Comparison of ENCODE assay signal across 8 cellular contexts in the genomic region with DNA sequence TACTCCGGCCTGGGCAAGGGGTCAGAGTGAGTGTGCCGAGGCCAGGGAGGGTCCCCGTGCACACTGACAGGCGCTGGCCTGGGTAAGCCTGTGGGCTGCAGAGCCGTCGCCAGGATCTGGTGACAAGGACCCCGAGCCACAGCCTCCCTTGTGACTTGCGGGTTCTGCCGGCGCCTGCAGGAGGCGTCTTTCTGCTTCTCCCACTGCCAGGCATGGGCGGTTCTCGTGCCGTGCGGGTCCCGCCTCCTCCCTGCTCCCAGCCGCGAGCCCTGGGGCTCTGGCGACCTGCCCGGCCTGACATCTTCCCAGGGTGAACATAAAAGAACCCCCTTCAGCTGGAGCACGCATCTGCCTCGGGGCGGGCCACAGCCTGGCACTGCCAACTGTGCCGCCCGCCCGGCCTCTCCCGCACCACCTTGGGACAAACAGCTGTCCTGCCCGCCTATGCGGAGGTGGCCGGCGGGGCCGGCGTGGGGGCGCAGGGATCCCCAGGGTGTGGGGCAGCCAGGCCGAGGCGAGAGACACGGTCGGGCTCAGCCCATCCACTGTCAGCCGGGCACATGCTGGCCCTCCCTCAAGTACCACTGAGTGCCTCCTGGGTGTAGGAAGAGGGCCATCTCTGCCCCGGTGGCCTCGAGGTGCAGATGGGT. TPM values are rescaled to one million over a fixed set of nuclear protein-coding genes. Genes with fewer than 3 reads are reported as not detected.
DNase-seq lines count a peak whose midpoint lies in the region; ATAC-seq and TF ChIP-seq lines count a peak whose summit lies in the region.

No MANE protein-coding gene starts in this region.

- peaks cover 36% of the 10 kb centered on the region for H3K4me1 Mint-ChIP-seq in osteocyte (ENCODE audit: unreplicated experiment)

- no peaks in the 10 kb centered on the region for H3K9me3 Mint-ChIP-seq in osteocyte (ENCODE audit: unreplicated experiment)

- H3K4me3 ChIP-seq in LNCaP clone FGC (ENCODE audit: low read depth, low read length) (no peak overlapping the region), PC-9 (peak overlapping the region; percentile 9; the same call in 1 of the 2 replicates), fibroblast of the aortic adventitia (ENCODE audit: low read depth, low read length) (no peak overlapping the region)

- peak; percentile 99 for DNase-seq in DMS 273 (lab: John Stamatoyannopoulos, UW; ENCODE audit: unreplicated experiment)
- no peak for DNase-seq in LNCaP clone FGC (ENCODE audit: low read depth)
- peak; percentile 75 to 92 for DNase-seq in PC-9
- DNase-seq in activated effector memory CD4-positive, alpha-beta T cell treated with Interleukin-2 at 50 U/mL for 16 hours = peak; percentile 54
- DNase-seq in fibroblast of the aortic adventitia (ENCODE audit: low read depth) = peak; percentile 59
- peak; percentile 98 for DNase-seq in osteocyte (ENCODE audit: extremely low spot score, unreplicated experiment)

- H3K27me3 ChIP-seq in PC-9 (ENCODE audit: insufficient read depth, low read depth) = peaks cover 11% of the 10 kb centered on the region; the same call in 1 of the 2 replicates

- ATAC-seq in GM21737 (IDR thresholded peaks at IDR 0.05; ENCODE audit: unreplicated experiment) (no peak), HG03196 (IDR thresholded peaks at IDR 0.05; ENCODE audit: unreplicated experiment) (no peak)

- CTCF ChIA-PET in PC-9 (lab: Charles Lee) = no interaction called here

- H3K27ac Mint-ChIP-seq in osteocyte (ENCODE audit: unreplicated experiment) = peak overlapping the region; percentile 50

- POLR2A ChIA-PET in PC-9 (lab: Charles Lee; ENCODE audit: unreplicated experiment) = interaction anchor here (0.6 kb wide), 1 partner anchor 89 kb away, joined by 3 read pairs; no protein-coding TSS in a partner anchor

- TF ChIP-seq CTCF in LNCaP clone FGC (IDR thresholded peaks at IDR 0.05; ENCODE audit: control insufficient read depth, extremely low read depth, insufficient read depth) = peak; percentile 40
- TF ChIP-seq CTCF in PC-9 (conservative IDR thresholded peaks at IDR 0.05) = peak; percentile 69
- peak; percentile 63 for TF ChIP-seq CTCF in fibroblast of the aortic adventitia (IDR thresholded peaks at IDR 0.05; ENCODE audit: insufficient read depth, low read length)
- TF ChIP-seq CTCF in osteocyte (IDR thresholded peaks at IDR 0.05) = peak; percentile 80

- peaks cover 24% of the 10 kb centered on the region for H4K20me1 ChIP-seq in PC-9 (ENCODE audit: insufficient read depth)

- no TSS peak for BruUV-seq in PC-9 (replicated peaks; lab: Mats Ljungman, UMichigan)

- H3K4me3 Mint-ChIP-seq in osteocyte (ENCODE audit: unreplicated experiment) = peak overlapping the region; percentile 52

- H3K36me3 ChIP-seq in PC-9 (ENCODE audit: low read depth) = no peaks in the 10 kb centered on the region

- peaks cover 15% of the 10 kb centered on the region; the same call in 1 of the 2 replicates for H3K4me1 ChIP-seq in PC-9 (replicated peaks; ENCODE audit: insufficient read depth)

- no peaks in the 10 kb centered on the region for H3K9me2 ChIP-seq in PC-9 (ENCODE audit: insufficient read depth)

- H3K27ac ChIP-seq in PC-9 = no peak overlapping the region

- H3K4me2 ChIP-seq in PC-9 = peak overlapping the region; percentile 66

- intact Hi-C loops in PC-9 (cut with micrococcal nuclease; ENCODE audit: unreplicated experiment) = loop anchor here (5.0 kb wide), 1 partner anchor 74 kb away; a partner anchor contains a TSS

- H3F3A ChIP-seq in PC-9 (ENCODE audit: insufficient read depth, low read depth) = peaks cover 42% of the 10 kb centered on the region; the same call in 1 of the 2 replicates

- no peaks in the 10 kb centered on the region for H3K36me3 Mint-ChIP-seq in osteocyte (ENCODE audit: unreplicated experiment)

- no peak overlapping the region for H2AFZ ChIP-seq in PC-9

- no peaks in the 10 kb centered on the region for H3K79me2 ChIP-seq in PC-9 (ENCODE audit: low read depth)

- H3K9me3 ChIP-seq in PC-9 (ENCODE audit: insufficient read depth, low read depth) = no peaks in the 10 kb centered on the region

- H3K27me3 Mint-ChIP-seq in osteocyte (ENCODE audit: unreplicated experiment) = peaks cover 4% of the 10 kb centered on the region

RNA-seq across cellular contexts. Expression of a gene that starts 1.5 kb away (rescaled TPM):
- 1.5 and 2.0 TPM in 2 replicates for total RNA-seq in PC-9 (2021)
- total RNA-seq in fibroblast of the aortic adventitia (ENCODE audit: low replicate concordance) = 0.08 and 0.63 TPM in 2 replicates
- total RNA-seq in osteocyte = 27.2 and 28.3 TPM in 2 replicates

RNA-seq across cellular contexts. Expression of a gene that starts 15.8 kb away (rescaled TPM):
- total RNA-seq in PC-9 (2021) (772 and 823 TPM in 2 replicates), fibroblast of the aortic adventitia (ENCODE audit: low replicate concordance) (151 and 239 TPM in 2 replicates), osteocyte (816 and 859 TPM in 2 replicates)

RNA-seq across cellular contexts. Expression of a gene that starts 44.4 kb away (rescaled TPM):
- total RNA-seq in PC-9 (2021) (0.39 and 0.88 TPM in 2 replicates), fibroblast of the aortic adventitia (ENCODE audit: low replicate concordance) (not detected in 2 replicates), osteocyte (not detected in 2 replicates)

RNA-seq across cellular contexts. Expression of a gene that starts 45.1 kb away (rescaled TPM):
- total RNA-seq in PC-9 (2021) = 46.4 and 57.1 TPM in 2 replicates
- total RNA-seq in fibroblast of the aortic adventitia (ENCODE audit: low replicate concordance) = 13.5 and 22.0 TPM in 2 replicates
- 44.6 and 47.6 TPM in 2 replicates for total RNA-seq in osteocyte

RNA-seq across cellular contexts. Expression of a gene that starts 51.5 kb away (rescaled TPM):
- total RNA-seq in PC-9 (2021) = 0.35 TPM in 1 of 2 replicates, not detected in the other
- 0.27 TPM in 1 of 2 replicates, not detected in the other for total RNA-seq in fibroblast of the aortic adventitia (ENCODE audit: low replicate concordance)
- total RNA-seq in osteocyte = 0.81 TPM in 1 of 2 replicates, not detected in the other
